ENCODE assay signal across 8 cellular contexts in genomic region chr11:47004595-47005033, GRCh38.
DNase-seq lines count a peak whose midpoint lies in the region; ATAC-seq, FAIRE-seq and TF ChIP-seq lines count a peak whose summit lies in the region.

No MANE protein-coding gene starts in this region.

- H3K36me3 ChIP-seq in mucosa of descending colon (ENCODE audit: low read depth), result no peaks in the 10 kb centered on the region

- no peaks in the 10 kb centered on the region for H3K9me3 ChIP-seq in mucosa of descending colon

- H3K27ac Mint-ChIP-seq in HFFc6, result peak overlapping the region; percentile 76

- no peak overlapping the region for H3K4me3 ChIP-seq in epithelial cell of proximal tubule (ENCODE audit: low read depth, low read length)
- no peak overlapping the region for H3K4me3 ChIP-seq in mucosa of descending colon

- no peaks in the 10 kb centered on the region for H3K9me3 Mint-ChIP-seq in HFFc6

- H3K27me3 Mint-ChIP-seq in HFFc6 (ENCODE audit: insufficient read depth), result peaks cover 2% of the 10 kb centered on the region; the same call in 1 of the 2 replicates

- peak; percentile 77 for FAIRE-seq in RCC 7860 (lab: Jason Lieb, UNC)

- H3K36me3 Mint-ChIP-seq in HFFc6 (ENCODE audit: low read depth), result peaks cover 4% of the 10 kb centered on the region; the same call in 1 of the 2 replicates

- DNase-seq in AG08396 (ENCODE audit: low spot score) (peak; percentile 84), HFFc6 (peak; percentile 93), RCC 7860 (ENCODE audit: low spot score) (peak; percentile 56), epithelial cell of proximal tubule (ENCODE audit: low read depth) (peak; percentile 79), mucosa of descending colon (peak; percentile 47 to 67 (median 52)), NCI-H1417 treated with DMSO at 0.1 percent for 48 hours (lab: John Stamatoyannopoulos, UW) (no peak)

- ATAC-seq in mucosa of descending colon (peak; percentile 98), HG03460 (IDR thresholded peaks at IDR 0.05; ENCODE audit: unreplicated experiment) (no peak), HG03045 (IDR thresholded peaks at IDR 0.05; ENCODE audit: unreplicated experiment) (no peak)

- intact Hi-C loops in mucosa of descending colon (cut with DNase I, micrococcal nuclease), result no loop called here

- no peak for TF ChIP-seq CTCF in HFFc6 (IDR thresholded peaks at IDR 0.05)
- TF ChIP-seq CTCF in epithelial cell of proximal tubule (conservative IDR thresholded peaks at IDR 0.05; ENCODE audit: low read depth, low read length), result no peak
- TF ChIP-seq CTCF in mucosa of descending colon (IDR thresholded peaks at IDR 0.05), result no peak

- peaks cover 42% of the 10 kb centered on the region for H3K4me1 Mint-ChIP-seq in HFFc6 (ENCODE audit: low read depth)

- no peaks in the 10 kb centered on the region for H3K4me1 ChIP-seq in mucosa of descending colon (ENCODE audit: low read depth)

- peak overlapping the region; percentile 25; the same call in 1 of the 2 replicates for H3K4me3 Mint-ChIP-seq in HFFc6
